In the genomic region with DNA sequence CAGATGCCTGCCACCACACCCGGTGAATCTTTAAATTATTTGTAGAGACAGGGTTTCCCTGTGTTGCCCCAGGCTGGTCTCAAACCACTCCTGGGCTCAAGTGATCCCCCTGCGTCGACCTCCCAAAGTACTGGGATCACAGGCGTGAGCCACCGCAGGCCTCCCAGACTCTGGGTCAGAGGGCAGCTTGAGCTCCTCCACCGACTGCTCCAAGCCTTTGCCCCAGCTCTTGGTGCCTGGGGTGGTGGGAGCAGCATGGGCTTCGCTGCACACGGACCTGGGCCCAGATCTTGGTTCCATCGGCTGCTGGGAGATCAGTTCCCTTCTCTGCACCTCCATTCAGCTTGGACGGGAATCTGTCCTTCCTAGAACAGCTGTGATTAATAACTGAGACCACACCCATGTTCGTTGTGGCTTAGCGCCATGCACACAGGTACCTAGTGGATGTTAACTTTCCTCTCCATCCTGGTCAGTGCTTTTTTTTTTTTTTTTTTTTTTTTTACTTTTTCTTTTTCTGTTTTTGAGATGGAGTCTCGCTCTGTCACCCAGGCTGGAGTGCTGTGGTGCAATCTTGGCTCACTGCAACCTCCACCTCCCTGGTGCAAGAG, we compare ENCODE assay signal across 1 cellular context.
TF ChIP-seq lines count a peak whose summit lies in the region.

No MANE protein-coding gene starts in this region.

TF ChIP-seq in SK-N-SH, 30 proteins besides CTCF, POLR2A, EP300 and RAD21 (continued from another document):
- TF ChIP-seq, protein P1, sequence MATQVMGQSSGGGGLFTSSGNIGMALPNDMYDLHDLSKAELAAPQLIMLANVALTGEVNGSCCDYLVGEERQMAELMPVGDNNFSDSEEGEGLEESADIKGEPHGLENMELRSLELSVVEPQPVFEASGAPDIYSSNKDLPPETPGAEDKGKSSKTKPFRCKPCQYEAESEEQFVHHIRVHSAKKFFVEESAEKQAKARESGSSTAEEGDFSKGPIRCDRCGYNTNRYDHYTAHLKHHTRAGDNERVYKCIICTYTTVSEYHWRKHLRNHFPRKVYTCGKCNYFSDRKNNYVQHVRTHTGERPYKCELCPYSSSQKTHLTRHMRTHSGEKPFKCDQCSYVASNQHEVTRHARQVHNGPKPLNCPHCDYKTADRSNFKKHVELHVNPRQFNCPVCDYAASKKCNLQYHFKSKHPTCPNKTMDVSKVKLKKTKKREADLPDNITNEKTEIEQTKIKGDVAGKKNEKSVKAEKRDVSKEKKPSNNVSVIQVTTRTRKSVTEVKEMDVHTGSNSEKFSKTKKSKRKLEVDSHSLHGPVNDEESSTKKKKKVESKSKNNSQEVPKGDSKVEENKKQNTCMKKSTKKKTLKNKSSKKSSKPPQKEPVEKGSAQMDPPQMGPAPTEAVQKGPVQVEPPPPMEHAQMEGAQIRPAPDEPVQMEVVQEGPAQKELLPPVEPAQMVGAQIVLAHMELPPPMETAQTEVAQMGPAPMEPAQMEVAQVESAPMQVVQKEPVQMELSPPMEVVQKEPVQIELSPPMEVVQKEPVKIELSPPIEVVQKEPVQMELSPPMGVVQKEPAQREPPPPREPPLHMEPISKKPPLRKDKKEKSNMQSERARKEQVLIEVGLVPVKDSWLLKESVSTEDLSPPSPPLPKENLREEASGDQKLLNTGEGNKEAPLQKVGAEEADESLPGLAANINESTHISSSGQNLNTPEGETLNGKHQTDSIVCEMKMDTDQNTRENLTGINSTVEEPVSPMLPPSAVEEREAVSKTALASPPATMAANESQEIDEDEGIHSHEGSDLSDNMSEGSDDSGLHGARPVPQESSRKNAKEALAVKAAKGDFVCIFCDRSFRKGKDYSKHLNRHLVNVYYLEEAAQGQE (IDR thresholded peaks at IDR 0.05; ENCODE audit: low read depth, low read length), result no peak
- TF ChIP-seq, protein P2, sequence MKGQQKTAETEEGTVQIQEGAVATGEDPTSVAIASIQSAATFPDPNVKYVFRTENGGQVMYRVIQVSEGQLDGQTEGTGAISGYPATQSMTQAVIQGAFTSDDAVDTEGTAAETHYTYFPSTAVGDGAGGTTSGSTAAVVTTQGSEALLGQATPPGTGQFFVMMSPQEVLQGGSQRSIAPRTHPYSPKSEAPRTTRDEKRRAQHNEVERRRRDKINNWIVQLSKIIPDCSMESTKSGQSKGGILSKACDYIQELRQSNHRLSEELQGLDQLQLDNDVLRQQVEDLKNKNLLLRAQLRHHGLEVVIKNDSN (IDR thresholded peaks at IDR 0.05; ENCODE audit: borderline replicate concordance, low read depth), result no peak
- no peak for TF ChIP-seq RFX5 (IDR thresholded peaks at IDR 0.05; ENCODE audit: low read length)
- TF ChIP-seq TCF12 (IDR thresholded peaks at IDR 0.05), result no peak
- TF ChIP-seq NFIC (IDR thresholded peaks at IDR 0.05; ENCODE audit: borderline replicate concordance), result no peak
- TF ChIP-seq FOXJ3 (CRISPR knock-in tag; IDR thresholded peaks at IDR 0.05), result no peak
- TF ChIP-seq SMC3 (IDR thresholded peaks at IDR 0.05; ENCODE audit: low read depth, low read length), result no peak
- TF ChIP-seq TEAD4 (IDR thresholded peaks at IDR 0.05; ENCODE audit: borderline replicate concordance, insufficient read depth), result no peak
- no peak for TF ChIP-seq FOSL2 (IDR thresholded peaks at IDR 0.05; ENCODE audit: borderline replicate concordance, low read depth)
- TF ChIP-seq ELF1 (IDR thresholded peaks at IDR 0.05), result no peak
